In the genomic region with DNA sequence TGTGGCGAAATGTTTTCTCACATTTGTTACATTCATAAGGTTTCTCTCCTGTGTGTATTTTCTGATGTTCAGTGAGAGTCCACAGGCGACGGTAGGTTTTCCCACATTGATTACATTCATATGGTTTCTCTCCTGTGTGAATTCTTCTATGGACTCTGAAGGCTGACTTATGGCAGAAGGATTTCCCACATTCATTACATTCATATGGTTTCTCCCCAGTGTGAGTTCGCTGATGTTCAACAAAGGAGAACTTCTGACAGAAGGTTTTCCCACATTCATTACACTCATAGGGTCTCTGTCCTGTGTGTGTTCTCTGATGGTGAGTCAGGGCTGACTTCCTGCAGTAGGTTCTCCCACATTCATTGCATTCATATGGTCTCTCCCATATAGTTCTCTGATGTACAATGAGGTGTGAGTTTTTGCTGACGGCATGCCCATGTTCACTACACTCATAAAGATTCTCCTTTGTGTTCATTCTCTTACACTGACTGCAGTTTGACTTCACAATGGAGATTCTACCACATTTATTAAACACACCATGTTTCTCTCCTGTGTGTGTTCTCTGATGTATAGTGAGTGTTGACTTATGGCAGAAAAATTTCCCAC, we compare ENCODE assay signal across 25 cellular contexts. TPM values are rescaled to one million over a fixed set of nuclear protein-coding genes. Genes with fewer than 3 reads are reported as not detected.
DNase-seq lines count a peak whose midpoint lies in the region; ATAC-seq and TF ChIP-seq lines count a peak whose summit lies in the region.
"Had no signal": no experiment of that assay in that cellular context is flagged by ENCODE, and none has a peak within 500 bp of the region (broad histone marks: within the 10 kb centered on the region; RNA-seq: fewer than 3 reads in every experiment).

No MANE protein-coding gene starts in this region.

- H3K4me1 ChIP-seq in adipocyte (ENCODE audit: control insufficient read depth, insufficient read depth, low read length) = no peaks in the 10 kb centered on the region
- H3K4me1 ChIP-seq in smooth muscle cell (ENCODE audit: low read depth) = no peaks in the 10 kb centered on the region
- no peaks in the 10 kb centered on the region for H3K4me1 ChIP-seq in gastroesophageal sphincter
- H3K4me1 ChIP-seq: BE2C had no signal

- no peak overlapping the region for H3K4me2 ChIP-seq in smooth muscle cell

- no peak for TF ChIP-seq CTCF in fibroblast of mammary gland (conservative IDR thresholded peaks at IDR 0.05; ENCODE audit: control insufficient read depth, insufficient read depth, low read depth, low read length)
- no peak for TF ChIP-seq CTCF in smooth muscle cell (IDR thresholded peaks at IDR 0.05; ENCODE audit: borderline replicate concordance, insufficient read depth, poor library complexity, severe bottlenecking)
- no peak for TF ChIP-seq CTCF in gastroesophageal sphincter (IDR thresholded peaks at IDR 0.05)

- no peak overlapping the region for H2AFZ ChIP-seq in smooth muscle cell (ENCODE audit: low read depth)

- ATAC-seq in GM21447 (IDR thresholded peaks at IDR 0.05; ENCODE audit: unreplicated experiment) (no peak), gastroesophageal sphincter (no peak)

- no peaks in the 10 kb centered on the region for H3K79me2 ChIP-seq in smooth muscle cell (ENCODE audit: low read depth)

- no peaks in the 10 kb centered on the region for H4K20me1 ChIP-seq in smooth muscle cell (ENCODE audit: low read depth)

- H3K36me3 ChIP-seq in adipocyte (ENCODE audit: control insufficient read depth, insufficient read depth, low read length, severe bottlenecking) (peaks cover 6% of the 10 kb centered on the region), smooth muscle cell (ENCODE audit: low read depth) (peaks cover 36% of the 10 kb centered on the region), gastroesophageal sphincter (peaks cover 0 to 2% of the 10 kb centered on the region in 2 donors)
- H3K36me3 ChIP-seq: BE2C, MG63 had no signal

- H3K9me3 ChIP-seq in adipocyte (ENCODE audit: control insufficient read depth, low read length) (peaks cover 91% of the 10 kb centered on the region), smooth muscle cell (replicated peaks; ENCODE audit: low read depth) (peaks cover 42% of the 10 kb centered on the region), gastroesophageal sphincter (peaks cover 0 to 44% (median 6%) of the 10 kb centered on the region in 3 donors)

- H3K9ac ChIP-seq in adipocyte (ENCODE audit: low read length) = no peak overlapping the region
- H3K9ac ChIP-seq in smooth muscle cell (ENCODE audit: low read depth) = no peak overlapping the region

- no peaks in the 10 kb centered on the region for H3F3A ChIP-seq in smooth muscle cell (ENCODE audit: low read depth)

- 95% methylated on average over 5 of the region's 5 CpGs for WGBS in smooth muscle cell (ENCODE audit: low lambda C conversion rate)
- WGBS in gastroesophageal sphincter (ENCODE audit: low coverage in 1 of 2), 2 donors = 95 to 100% methylated on average over 4 to 5 of the region's 5 CpGs

- H3K27me3 ChIP-seq in adipocyte (replicated peaks; ENCODE audit: control insufficient read depth, insufficient read depth, low read length) (no peaks in the 10 kb centered on the region), smooth muscle cell (ENCODE audit: low read depth) (no peaks in the 10 kb centered on the region), gastroesophageal sphincter (no peaks in the 10 kb centered on the region)

- TF ChIP-seq POLR2A in gastroesophageal sphincter (IDR thresholded peaks at IDR 0.05) = no peak

- H3K4me3 ChIP-seq in adipocyte (ENCODE audit: low read length) (peak overlapping the region; percentile 40), fibroblast of mammary gland (ENCODE audit: control insufficient read depth, low read depth, low read length) (no peak overlapping the region), smooth muscle cell (peak overlapping the region; percentile 6), gastroesophageal sphincter (no peak overlapping the region)
- H3K4me3 ChIP-seq: MG63 had no signal

- H3K27ac ChIP-seq in smooth muscle cell (ENCODE audit: low read depth) = no peak overlapping the region
- no peak overlapping the region for H3K27ac ChIP-seq in gastroesophageal sphincter
- H3K27ac ChIP-seq: 22Rv1 had no signal

- no peak for TF ChIP-seq EP300 in gastroesophageal sphincter (IDR thresholded peaks at IDR 0.05)

- peak; percentile 27 for DNase-seq in DMS53 (lab: John Stamatoyannopoulos, UW)
- no peak for DNase-seq in DMS53 treated with DMSO at 0.1 percent for 48 hours (lab: John Stamatoyannopoulos, UW; ENCODE audit: unreplicated experiment)
- DNase-seq in adipocyte (ENCODE audit: low read depth) = no peak
- peak; percentile 6 for DNase-seq in fibroblast of mammary gland (ENCODE audit: low read depth)
- DNase-seq in smooth muscle cell (lab: John Stamatoyannopoulos, UW; ENCODE audit: unreplicated experiment) = no peak
- no peak for DNase-seq in stimulated activated CD4-positive, alpha-beta T cell treated with anti-CD3 and anti-CD28 coated beads, Interleukin-1b, Interleukin-23, amount 100 ng/mL, for 48 hours
- DNase-seq: ACHN; BE2C; CD8-positive, alpha-beta memory T cell; GOT3; HCEC 1CT; KBM-7; MG63; NCI-H1105 treated with DMSO at 0.1 percent for 48 hours; NCI-H2029; NCI-H2227 treated with DMSO at 0.1 percent for 48 hours; NCI-H526 treated with DMSO at 0.1 percent for 48 hours; Right ventricle myocardium superior; RPMI8226 had no signal

RNA-seq across cellular contexts. Expression of gene ZNF334, which starts 11.9 kb away (rescaled TPM):
- total RNA-seq in smooth muscle cell (8.4 and 10.3 TPM in 2 replicates), gastroesophageal sphincter (1 to 10 TPM in 2 of 4 donors, under 1 TPM in 2; 0.54 to 6.5 (median 1.1) TPM)
- polyA plus RNA-seq in smooth muscle cell = 3.7 and 7.4 TPM in 2 replicates
- total RNA-seq: SK-MEL-5 had no signal
- polyA plus RNA-seq: CD14-positive monocyte; CD8-positive, alpha-beta memory T cell had no signal

RNA-seq across cellular contexts. Expression of gene OCSTAMP, which starts 49.0 kb away (rescaled TPM):
- total RNA-seq in smooth muscle cell (not detected in 2 replicates), gastroesophageal sphincter (not detected)
- polyA plus RNA-seq in smooth muscle cell = 0.11 TPM in 1 of 2 replicates, not detected in the other
- total RNA-seq: CD8-positive, alpha-beta memory T cell; NCI-H460; Right ventricle myocardium superior; SK-MEL-5 had no signal
- polyA plus RNA-seq: CD14-positive monocyte; CD8-positive, alpha-beta memory T cell had no signal

Comparison
In these comparisons a context has a peak if more than half of its experiments do, and no peak if none do; other contexts are left out.
1. DNase-seq: peak in DMS53 (single experiment) and fibroblast of mammary gland (single experiment); none in DMS53 treated with DMSO at 0.1 percent for 48 hours (single experiment), adipocyte (single experiment), smooth muscle cell (single experiment) and stimulated activated CD4-positive, alpha-beta T cell treated with anti-CD3 and anti-CD28 coated beads, Interleukin-1b, Interleukin-23, amount 100 ng/mL, for 48 hours (single experiment).
2. H3K4me3 ChIP-seq: peak in adipocyte (single experiment) and smooth muscle cell (single experiment); none in fibroblast of mammary gland (single experiment) and gastroesophageal sphincter (0 of 2).